ENCODE assay signal across 1 cellular context in genomic region chrX:373641-374471, GRCh38.
TF ChIP-seq lines count a peak whose summit lies in the region.

No MANE protein-coding gene starts in this region.

TF ChIP-seq in SK-N-SH treated with all-trans-retinoic acid at 6 μM for 48 hours, 23 proteins besides CTCF, POLR2A, EP300 and RAD21 (continued from another document):
- TF ChIP-seq POU6F1 (CRISPR knock-in tag; IDR thresholded peaks at IDR 0.05; ENCODE audit: borderline replicate concordance, low read depth) (no peak), ZNF565 (CRISPR knock-in tag; conservative IDR thresholded peaks at IDR 0.05; ENCODE audit: low read depth) (no peak), SNAI2 (CRISPR knock-in tag; IDR thresholded peaks at IDR 0.05) (no peak), ESRRG (CRISPR knock-in tag; IDR thresholded peaks at IDR 0.05) (no peak), RARB (CRISPR knock-in tag; IDR thresholded peaks at IDR 0.05) (no peak), ZFP30 (CRISPR knock-in tag; IDR thresholded peaks at IDR 0.05) (no peak), TSHZ2 (CRISPR knock-in tag; IDR thresholded peaks at IDR 0.05) (no peak)
